8 cellular contexts compared by ENCODE assay signal in genomic region chr2:73926493-73927327, GRCh38. TPM values are rescaled to one million over a fixed set of nuclear protein-coding genes. Genes with fewer than 3 reads are reported as not detected.
A peak's percentile ranks its signal among the peaks of the same experiment; 100 is the strongest.
DNase-seq lines count a peak whose midpoint lies in the region; ATAC-seq and TF ChIP-seq lines count a peak whose summit lies in the region.

Gene DGUOK (plus strand): TSS chr2:73926880. CDS start chr2:73926911, 31 bp downstream.

- BruUV-seq in mammary epithelial cell (replicated peaks; lab: Mats Ljungman, UMichigan), result no TSS peak

- H3K27me3 ChIP-seq in WERI-Rb-1 (ENCODE audit: insufficient read depth, low read depth, severe bottlenecking) (no peaks in the 10 kb centered on the region), mammary epithelial cell (ENCODE audit: insufficient read depth, low read length) (no peaks in the 10 kb centered on the region), skeletal muscle tissue (ENCODE audit: control insufficient read depth in 3 of 3, insufficient read depth in 3 of 3, low read length in 3 of 3) (no peaks in the 10 kb centered on the region)

- 1% methylated on average over 40 of the region's 50 CpGs for WGBS in mammary epithelial cell (ENCODE audit: low coverage, missing lambda C conversion rate)

- peaks cover 13% of the 10 kb centered on the region for H3K36me3 ChIP-seq in WERI-Rb-1
- no peaks in the 10 kb centered on the region for H3K36me3 ChIP-seq in mammary epithelial cell (ENCODE audit: insufficient read depth, low read length)
- H3K36me3 ChIP-seq in skeletal muscle tissue (ENCODE audit: control insufficient read depth in 3 of 3, insufficient read depth in 3 of 3, low read length in 3 of 3), result no peaks in the 10 kb centered on the region

- TF ChIP-seq CTCF in WERI-Rb-1 (IDR thresholded peaks at IDR 0.05; ENCODE audit: low read depth, low read length) (no peak), mammary epithelial cell (conservative IDR thresholded peaks at IDR 0.05 in 1 of 2, IDR thresholded peaks at IDR 0.05 in 1 of 2; ENCODE audit: extremely low read depth in 1 of 2, insufficient read depth in 1 of 2, low read depth in 1 of 2, low read length in 2 of 2) (no peak)

- dilution Hi-C loops in mammary epithelial cell (cut with HindIII; ENCODE audit: low sequenced_read_pairs), result no loop called here

- in situ Hi-C loops in ACHN (cut with HindIII; ENCODE audit: low pct_ligation_motif_present, low pct_unique_long_range_greater_than_20kb, low sequenced_read_pairs) (no loop called here), mammary epithelial cell (cut with MboI; ENCODE audit: low sequenced_read_pairs in 2 of 2) (loop anchor here in 1 of 2 donors (10.0 kb wide), 1 partner anchor 72 kb away; no protein-coding TSS in a partner anchor)

- no peaks in the 10 kb centered on the region for H3K9me3 ChIP-seq in WERI-Rb-1 (ENCODE audit: severe bottlenecking)
- H3K9me3 ChIP-seq in mammary epithelial cell (replicated peaks; ENCODE audit: insufficient read depth, low read length), result no peaks in the 10 kb centered on the region
- H3K9me3 ChIP-seq in iPS-18c (ENCODE audit: control insufficient read depth, insufficient read depth, low read length), result no peaks in the 10 kb centered on the region
- no peaks in the 10 kb centered on the region for H3K9me3 ChIP-seq in skeletal muscle tissue (ENCODE audit: control insufficient read depth in 3 of 3, low read length in 3 of 3)

- H3K4me1 ChIP-seq in mammary epithelial cell (ENCODE audit: insufficient read depth, low read length) (peaks cover 44% of the 10 kb centered on the region), skeletal muscle tissue (ENCODE audit: control insufficient read depth in 3 of 3, insufficient read depth in 3 of 3, low read length in 3 of 3) (peaks cover 9 to 17% (median 15%) of the 10 kb centered on the region in 3 donors)

- peak within 1 kb of the TSS; percentile 93 for H3K4me2 ChIP-seq in mammary epithelial cell (ENCODE audit: insufficient read depth, low read depth, low read length)

- CTCF ChIA-PET in mammary epithelial cell (lab: Charles Lee; ENCODE audit: low non-redundant PET), result no interaction called here

- no peaks in the 10 kb centered on the region for H4K20me1 ChIP-seq in mammary epithelial cell (ENCODE audit: insufficient read depth, low read length)

- DNase-seq in ACHN (peak; percentile 100), NCI-H2227 (lab: John Stamatoyannopoulos, UW; ENCODE audit: unreplicated experiment) (peak; percentile 98), WERI-Rb-1 (peak; percentile 98), mammary epithelial cell (peak; percentile 99)

- peaks cover 46% of the 10 kb centered on the region for H3K79me2 ChIP-seq in mammary epithelial cell (ENCODE audit: insufficient read depth, low read length)

- peak within 1 kb of the TSS; percentile 99 for H3K9ac ChIP-seq in mammary epithelial cell (ENCODE audit: insufficient read depth, low read length)
- H3K9ac ChIP-seq in skeletal muscle tissue (ENCODE audit: low read depth in 1 of 3, low read length in 3 of 3), result peak within 1 kb of the TSS; percentile 79 to 96 (median 92)

- H3K4me3 ChIP-seq in WERI-Rb-1 (ENCODE audit: low read depth, low read length) (peak within 1 kb of the TSS; percentile 78), mammary epithelial cell (replicated peaks in 1 of 3; ENCODE audit: insufficient read depth in 1 of 3, low read depth in 2 of 3, low read length in 3 of 3) (peak within 1 kb of the TSS; percentile 60 to 79 (median 68)), iPS-18c (ENCODE audit: insufficient read depth, low read depth, low read length) (peak within 1 kb of the TSS; percentile 100), skeletal muscle tissue (ENCODE audit: low read length in 3 of 3) (peak within 1 kb of the TSS; percentile 72 to 95 (median 86))

- intact Hi-C loops in mammary epithelial cell (cut with micrococcal nuclease), result loop anchor here (1.0 to 5.0 kb wide), 5 partner anchors 13 to 98 kb away; partner anchors contain the start of genes STAMBP and TET3

- peak within 1 kb of the TSS; percentile 84 for H3K27ac ChIP-seq in WERI-Rb-1
- peak within 1 kb of the TSS; percentile 97 for H3K27ac ChIP-seq in mammary epithelial cell (ENCODE audit: insufficient read depth, low read depth, low read length)
- H3K27ac ChIP-seq in skeletal muscle tissue (ENCODE audit: low read depth, low read length), result peak within 1 kb of the TSS; percentile 85

- peak within 1 kb of the TSS; percentile 81 for H2AFZ ChIP-seq in mammary epithelial cell (ENCODE audit: low read depth, low read length)

- ATAC-seq in GM18873 (IDR thresholded peaks at IDR 0.05; ENCODE audit: low FRiP score, unreplicated experiment), result peak; percentile 98
- ATAC-seq in HG03139 (IDR thresholded peaks at IDR 0.05; ENCODE audit: unreplicated experiment), result peak; percentile 99

RNA-seq across cellular contexts. Expression of gene DGUOK, which starts in this region (rescaled TPM):
- total RNA-seq in mammary epithelial cell, result 10 to 100 TPM; 56.3 to 78.2 TPM
- polyA plus RNA-seq in mammary epithelial cell, result 96.6 TPM
- 80.2 TPM for polyA minus RNA-seq in mammary epithelial cell
- total RNA-seq in skeletal muscle tissue, result 32.4 TPM

Comparison
In these comparisons a context has a peak if more than half of its experiments do, and no peak if none do; other contexts are left out.
1. Peak in every context shown above with its lines: DNase-seq, ATAC-seq, H3K4me3 ChIP-seq and H3K27ac ChIP-seq.